Comparison of ENCODE assay signal across 8 cellular contexts in genomic region chr12:12719496-12719895, GRCh38. TPM values are rescaled to one million over a fixed set of nuclear protein-coding genes. Genes with fewer than 3 reads are reported as not detected.
DNase-seq lines count a peak whose midpoint lies in the region; ATAC-seq, FAIRE-seq and TF ChIP-seq lines count a peak whose summit lies in the region.

No MANE protein-coding gene starts in this region.

- no TSS peak for BruUV-seq in IMR-90 (replicated peaks; lab: Mats Ljungman, UMichigan)

- no peak for ATAC-seq in CD8-positive, alpha-beta T cell
- ATAC-seq in IMR-90 (ENCODE audit: low read depth) (no peak), GM21381 (IDR thresholded peaks at IDR 0.05; ENCODE audit: unreplicated experiment) (no peak), omental fat pad (ENCODE audit: low FRiP score) (no peak)
- no peak for ATAC-seq in activated CD8-positive, alpha-beta T cell treated with anti-CD3 and anti-CD28 coated beads, Interleukin-2, amount 10 ng/mL, durations not matched to agents 7 days and 5 days

- peak overlapping the region; percentile 88; the same call in 1 of the 2 replicates for H3K56ac ChIP-seq in IMR-90 (ENCODE audit: extremely low read depth, insufficient read depth, low read length)

- intact Hi-C loops in CD8-positive, alpha-beta T cell (cut with DNase I, micrococcal nuclease), result loop anchor here (5.0 to 10.0 kb wide), 4 partner anchors 93 to 1995 kb away; partner anchors contain the start of genes DDX47 (in 1 of the 2) and YBX3 (in 1 of the 2)
- intact Hi-C loops in IMR-90 (cut with micrococcal nuclease), result loop anchor here (5.0 kb wide), 1 partner anchor 178 kb away; no protein-coding TSS in a partner anchor
- intact Hi-C loops in testis (cut with DNase I; ENCODE audit: low total_unique reads), result no loop called here

- H3K4me3 ChIP-seq in CD8-positive, alpha-beta T cell (ENCODE audit: low read depth, low read length), result peak overlapping the region; percentile 96
- H3K4me3 ChIP-seq in IMR-90 (ENCODE audit: insufficient read depth, low read depth, low read length), result peak overlapping the region; percentile 84
- peak overlapping the region; percentile 95 to 98 (median 97) for H3K4me3 ChIP-seq in keratinocyte (ENCODE audit: control insufficient read depth in 2 of 3, extremely low read depth in 1 of 3, insufficient read depth in 2 of 3, low read depth in 1 of 3, low read length in 3 of 3)
- H3K4me3 ChIP-seq in testis, result peak overlapping the region; percentile 86 to 98

- H4K5ac ChIP-seq in IMR-90 (ENCODE audit: low read depth, low read length), result no peak overlapping the region

- H3K9ac ChIP-seq in IMR-90 (ENCODE audit: low read depth, low read length) (peak overlapping the region; percentile 100; the same call in 1 of the 2 replicates), keratinocyte (ENCODE audit: control insufficient read depth, extremely low read depth, insufficient read depth, low read length) (peak overlapping the region; percentile 97)

- H3K18ac ChIP-seq in IMR-90 (ENCODE audit: low read depth, low read length), result no peak overlapping the region; the same call in 1 of the 2 replicates

- H3K27me3 Mint-ChIP-seq in CD8-positive, alpha-beta T cell (ENCODE audit: low read depth), result no peaks in the 10 kb centered on the region
- H3K27me3 Mint-ChIP-seq in activated CD8-positive, alpha-beta T cell treated with anti-CD3 and anti-CD28 coated beads, Interleukin-2, amount 10 ng/mL, durations not matched to agents 7 days and 5 days (ENCODE audit: low read depth), result no peaks in the 10 kb centered on the region

- peaks cover 46% of the 10 kb centered on the region for H3K4me1 ChIP-seq in CD8-positive, alpha-beta T cell (ENCODE audit: insufficient read depth, low read length)
- H3K4me1 ChIP-seq in IMR-90 (ENCODE audit: control insufficient read depth, insufficient read depth, low read length), result peaks cover 13% of the 10 kb centered on the region
- H3K4me1 ChIP-seq in keratinocyte (ENCODE audit: control insufficient read depth, extremely low read depth, insufficient read depth, low read length), result peaks cover 41% of the 10 kb centered on the region
- H3K4me1 ChIP-seq in testis, result peaks cover 24% of the 10 kb centered on the region

- H3K9me3 Mint-ChIP-seq in CD8-positive, alpha-beta T cell, result no peaks in the 10 kb centered on the region
- no peaks in the 10 kb centered on the region for H3K9me3 Mint-ChIP-seq in activated CD8-positive, alpha-beta T cell treated with anti-CD3 and anti-CD28 coated beads, Interleukin-2, amount 10 ng/mL, durations not matched to agents 7 days and 5 days (ENCODE audit: insufficient read depth)

- POLR2A ChIA-PET in CD8-positive, alpha-beta T cell (lab: Charles Lee), result interaction anchor here (1.5 to 14.5 kb wide), 5 partner anchors 6 to 362 kb away, joined by 3 to 339 read pairs (median 58); partner anchors contain the start of genes BORCS5, DUSP16 and GPR19
- POLR2A ChIA-PET in IMR-90 (lab: Charles Lee; ENCODE audit: unreplicated experiment), result interaction anchor here (0.5 kb wide), 1 partner anchor 90 kb away, joined by 4 read pairs; no protein-coding TSS in a partner anchor
- POLR2A ChIA-PET in activated CD8-positive, alpha-beta T cell treated with anti-CD3 and anti-CD28 coated beads, Interleukin-2, amount 10 ng/mL, durations not matched to agents 7 days and 5 days (lab: Charles Lee), result interaction anchor here (0.5 to 16.1 kb wide), 10 partner anchors 11 to 362 kb away, joined by 3 to 516 read pairs (median 6); partner anchors contain the start of genes BORCS5, DUSP16 and GPR19

- no peak for TF ChIP-seq RAD21 in IMR-90 (IDR thresholded peaks at IDR 0.05; ENCODE audit: low read length)

- CTCF ChIA-PET in CD8-positive, alpha-beta T cell (lab: Charles Lee), result interaction anchor here (1.5 to 2.8 kb wide), 3 partner anchors 17 to 64 kb away, joined by 5 to 23 read pairs (median 6); partner anchors contain the start of gene GPR19
- CTCF ChIA-PET in IMR-90 (lab: Yijun Ruan, JAX), result interaction anchor here (2.4 kb wide), 1 partner anchor 17 kb away, joined by 12 read pairs; no protein-coding TSS in a partner anchor
- CTCF ChIA-PET in activated CD8-positive, alpha-beta T cell treated with anti-CD3 and anti-CD28 coated beads, Interleukin-2, amount 10 ng/mL, durations not matched to agents 7 days and 5 days (lab: Charles Lee), result interaction anchor here (1.1 to 3.9 kb wide), 5 partner anchors 14 to 362 kb away, joined by 3 to 16 read pairs (median 5); partner anchors contain the start of gene BORCS5

- no peak overlapping the region for H2BK120ac ChIP-seq in IMR-90 (ENCODE audit: low read depth, low read length)

- no peaks in the 10 kb centered on the region for H3K9me3 ChIP-seq in CD8-positive, alpha-beta T cell (ENCODE audit: low read length)
- no peaks in the 10 kb centered on the region for H3K9me3 ChIP-seq in IMR-90 (ENCODE audit: control insufficient read depth, insufficient read depth, low read length)
- H3K9me3 ChIP-seq in keratinocyte (ENCODE audit: control insufficient read depth, low read depth, low read length), result no peaks in the 10 kb centered on the region
- no peaks in the 10 kb centered on the region for H3K9me3 ChIP-seq in testis

- peaks cover 6 to 21% of the 10 kb centered on the region in 2 experiments for H3K79me1 ChIP-seq in IMR-90 (ENCODE audit: low read depth in 1 of 2, low read length in 2 of 2)

- H3K14ac ChIP-seq in IMR-90 (replicated peaks; ENCODE audit: low read depth, low read length), result peak overlapping the region; percentile 98; the same call in 1 of the 2 replicates

- no peaks in the 10 kb centered on the region for H3K27me3 ChIP-seq in CD8-positive, alpha-beta T cell (ENCODE audit: insufficient read depth, low read length)
- no peaks in the 10 kb centered on the region for H3K27me3 ChIP-seq in IMR-90 (ENCODE audit: control insufficient read depth, insufficient read depth, low read length)
- H3K27me3 ChIP-seq in keratinocyte (ENCODE audit: control insufficient read depth, extremely low read depth, insufficient read depth, low read length), result no peaks in the 10 kb centered on the region
- H3K27me3 ChIP-seq in testis, result no peaks in the 10 kb centered on the region

- H4K91ac ChIP-seq in IMR-90 (ENCODE audit: insufficient read depth, low read depth, low read length), result no peak overlapping the region

- H2AK5ac ChIP-seq in IMR-90 (ENCODE audit: low read depth, low read length), result peak overlapping the region; percentile 22; the same call in 1 of the 2 replicates

- DNase-seq in CD8-positive, alpha-beta T cell, result no peak
- DNase-seq in IMR-90, result no peak
- no peak for DNase-seq in activated CD8-positive, alpha-beta T cell treated with anti-CD3 and anti-CD28 coated beads, Interleukin-2, amount 10 ng/mL, durations not matched to agents 7 days and 5 days
- no peak for DNase-seq in keratinocyte (ENCODE audit: low read depth, low spot score)
- DNase-seq in testis, result no peak
- no peak for DNase-seq in C1 segment of cervical spinal cord (lab: John Stamatoyannopoulos, UW)
- no peak for DNase-seq in omental fat pad (ENCODE audit: low spot score)

- H3K4me2 ChIP-seq in IMR-90 (ENCODE audit: low read depth, low read length), result peak overlapping the region; percentile 99
- peak overlapping the region; percentile 96 for H3K4me2 ChIP-seq in keratinocyte (ENCODE audit: control insufficient read depth, extremely low read depth, insufficient read depth, low read depth, low read length)

- H3K27ac Mint-ChIP-seq in CD8-positive, alpha-beta T cell, result peak overlapping the region; percentile 98
- peak overlapping the region; percentile 96 for H3K27ac Mint-ChIP-seq in activated CD8-positive, alpha-beta T cell treated with anti-CD3 and anti-CD28 coated beads, Interleukin-2, amount 10 ng/mL, durations not matched to agents 7 days and 5 days

- TF ChIP-seq POLR2A in IMR-90 (IDR thresholded peaks at IDR 0.05; ENCODE audit: low read depth, low read length), result no peak
- no peak for TF ChIP-seq POLR2A in testis (IDR thresholded peaks at IDR 0.05)

- H2BK15ac ChIP-seq in IMR-90 (ENCODE audit: low read depth, low read length), result no peak overlapping the region

- H2AFZ ChIP-seq in IMR-90 (replicated peaks; ENCODE audit: low read length, poor library complexity) (no peak overlapping the region), keratinocyte (ENCODE audit: control insufficient read depth, low read length) (no peak overlapping the region)

- H3K4me3 Mint-ChIP-seq in CD8-positive, alpha-beta T cell, result peak overlapping the region; percentile 98
- H3K4me3 Mint-ChIP-seq in activated CD8-positive, alpha-beta T cell treated with anti-CD3 and anti-CD28 coated beads, Interleukin-2, amount 10 ng/mL, durations not matched to agents 7 days and 5 days, result peak overlapping the region; percentile 99

- H3K36me3 Mint-ChIP-seq in CD8-positive, alpha-beta T cell, result peaks cover 68% of the 10 kb centered on the region
- peaks cover 68% of the 10 kb centered on the region for H3K36me3 Mint-ChIP-seq in activated CD8-positive, alpha-beta T cell treated with anti-CD3 and anti-CD28 coated beads, Interleukin-2, amount 10 ng/mL, durations not matched to agents 7 days and 5 days (ENCODE audit: low read depth)

- in situ Hi-C loops in IMR-90 (cut with MboI; ENCODE audit: low sequenced_read_pairs), result loop anchor here (25.0 kb wide), 1 partner anchor 1007 kb away; no protein-coding TSS in a partner anchor

- FAIRE-seq in keratinocyte (lab: Jason Lieb, UNC), result no peak

- H3K4me1 Mint-ChIP-seq in CD8-positive, alpha-beta T cell (ENCODE audit: low read depth), result peaks cover 49% of the 10 kb centered on the region
- peaks cover 5% of the 10 kb centered on the region for H3K4me1 Mint-ChIP-seq in activated CD8-positive, alpha-beta T cell treated with anti-CD3 and anti-CD28 coated beads, Interleukin-2, amount 10 ng/mL, durations not matched to agents 7 days and 5 days (ENCODE audit: low read depth)

- no peak overlapping the region for H2AK9ac ChIP-seq in IMR-90 (replicated peaks; ENCODE audit: low read depth, low read length, poor library complexity)

- WGBS in IMR-90 (ENCODE audit: extremely low coverage in 2 of 2, insufficient read length in 1 of 2), 2 experiments, result 20% methylated on average over 2 of the region's 3 CpGs; no CpG with 5 or more reads in 1 of the 2 experiments
- 43 to 52% methylated on average over 3 of the region's 3 CpGs for WGBS in testis, 2 donors

- H3K9me1 ChIP-seq in IMR-90 (ENCODE audit: insufficient read depth, low read length), result no peaks in the 10 kb centered on the region; the same call in 1 of the 2 replicates
- no peaks in the 10 kb centered on the region for H3K9me1 ChIP-seq in keratinocyte (ENCODE audit: control insufficient read depth, extremely low read depth, insufficient read depth, low read length)

- peak overlapping the region; percentile 96 for H3K23ac ChIP-seq in IMR-90 (ENCODE audit: low read depth, low read length)

- peaks cover 59% of the 10 kb centered on the region for H3K79me2 ChIP-seq in keratinocyte (ENCODE audit: control insufficient read depth, insufficient read depth, low read length)

- no peak overlapping the region for H3K4ac ChIP-seq in IMR-90 (ENCODE audit: low read depth, low read length)

- H4K20me1 ChIP-seq in IMR-90 (ENCODE audit: insufficient read depth, low read length), result peaks cover 24% of the 10 kb centered on the region; the same call in 1 of the 2 replicates
- H4K20me1 ChIP-seq in keratinocyte (ENCODE audit: control insufficient read depth, extremely low read depth, insufficient read depth, low read length), result peaks cover 2% of the 10 kb centered on the region

- peak overlapping the region; percentile 97 for H3K27ac ChIP-seq in CD8-positive, alpha-beta T cell (ENCODE audit: low read depth, low read length)
- H3K27ac ChIP-seq in IMR-90 (ENCODE audit: insufficient read depth, low read length), result peak overlapping the region; percentile 31; the same call in 1 of the 2 replicates
- H3K27ac ChIP-seq in keratinocyte (ENCODE audit: control insufficient read depth, insufficient read depth, low read length), result peak overlapping the region; percentile 93
- peak overlapping the region; percentile 95 to 100 for H3K27ac ChIP-seq in testis

- no peak overlapping the region for H2BK20ac ChIP-seq in IMR-90 (ENCODE audit: low read depth, low read length)

- H2BK5ac ChIP-seq in IMR-90 (ENCODE audit: low read depth, low read length, poor library complexity, severe bottlenecking), result peak overlapping the region; percentile 96

- TF ChIP-seq CTCF in CD8-positive, alpha-beta T cell (IDR thresholded peaks at IDR 0.05), result no peak
- TF ChIP-seq CTCF in IMR-90 (conservative IDR thresholded peaks at IDR 0.05; ENCODE audit: low read depth, low read length) (no peak), keratinocyte (optimal IDR thresholded peaks at IDR 0.05 in 1 of 3, IDR thresholded peaks at IDR 0.05 in 1 of 3, conservative IDR thresholded peaks at IDR 0.05 in 1 of 3; ENCODE audit: extremely low read depth in 1 of 3, insufficient read depth in 2 of 3, low read length in 3 of 3) (no peak), testis (IDR thresholded peaks at IDR 0.05) (no peak), omental fat pad (IDR thresholded peaks at IDR 0.05) (no peak)

- dilution Hi-C loops in IMR-90 (cut with HindIII; ENCODE audit: low sequenced_read_pairs, unreplicated experiment), result no loop called here
- dilution Hi-C loops in keratinocyte (cut with MboI; ENCODE audit: extremely low pct_ligation_motif_present, low sequenced_read_pairs), result no loop called here

- peaks cover 29% of the 10 kb centered on the region for H3K36me3 ChIP-seq in CD8-positive, alpha-beta T cell (ENCODE audit: insufficient read depth, low read length)
- H3K36me3 ChIP-seq in IMR-90 (ENCODE audit: control insufficient read depth, insufficient read depth, low read length) (peaks cover 20% of the 10 kb centered on the region), keratinocyte (ENCODE audit: control insufficient read depth in 2 of 2, extremely low read depth in 1 of 2, insufficient read depth in 2 of 2, low read length in 2 of 2) (peaks cover 0 to 7% of the 10 kb centered on the region in 2 experiments), testis (ENCODE audit: low read depth, missing control alignments) (no peaks in the 10 kb centered on the region)

- H4K8ac ChIP-seq in IMR-90 (ENCODE audit: low read depth in 2 of 2, low read length in 2 of 2), result no peak overlapping the region

RNA-seq across cellular contexts. Expression of gene CDKN1B, which starts 2.3 kb away (rescaled TPM):
- total RNA-seq in CD8-positive, alpha-beta T cell, result 100 to 1,000 TPM; 240 to 245 TPM
- total RNA-seq in IMR-90 (2012; rRNA removed) (17.4 and 28.1 TPM in 2 replicates), testis (10 to 100 TPM; 76.1 to 98.9 TPM), omental fat pad (10 to 100 TPM; 18.4 to 86.2 (median 26.5) TPM)
- polyA plus RNA-seq in IMR-90 (2012; rRNA removed) (7.9 and 13.9 TPM in 2 replicates), keratinocyte (2.9 to 5.5 TPM (median 5.1 TPM) in 3 replicates), testis (ENCODE audit: insufficient read depth, low read depth, low replicate concordance) (59.2 TPM)
- 8.7 and 9.0 TPM in 2 replicates for polyA plus RNA-seq in IMR-90 (2012; cell fraction: cytosol; rRNA removed)
- polyA plus RNA-seq in IMR-90 (2012; cell fraction: nucleus; rRNA removed; ENCODE audit: low replicate concordance), result 6.1 and 9.4 TPM in 2 replicates
- total RNA-seq in activated CD8-positive, alpha-beta T cell treated with anti-CD3 and anti-CD28 coated beads, Interleukin-2, amount 10 ng/mL, durations not matched to agents 7 days and 5 days, result 10 to 100 TPM; 90.5 to 96.7 TPM
- 16.5 TPM for polyA plus RNA-seq in keratinocyte (2011; ENCODE audit: low read depth)
- polyA plus RNA-seq in keratinocyte (2011; cell fraction: cytosol; rRNA removed), result 1.5 and 2.4 TPM in 2 replicates
- polyA plus RNA-seq in keratinocyte (2011; cell fraction: nucleus; rRNA removed), result 3.4 and 4.0 TPM in 2 replicates
- 8.1 and 9.2 TPM in 2 replicates for polyA plus RNA-seq in keratinocyte (2012; ENCODE audit: low replicate concordance)
- polyA minus RNA-seq in keratinocyte, result 0.89 to 3.2 TPM (median 1.2 TPM) in 3 replicates
- 6.9 TPM for polyA minus RNA-seq in keratinocyte (2011; cell fraction: cytosol; rRNA and poly(A)+ RNA removed)
- 5.5 and 6.0 TPM in 2 replicates for polyA minus RNA-seq in keratinocyte (2011; cell fraction: nucleus; rRNA and poly(A)+ RNA removed)

RNA-seq across cellular contexts. Expression of gene GPR19, which starts 23.5 kb away (rescaled TPM):
- total RNA-seq in CD8-positive, alpha-beta T cell, result 1 to 10 TPM in 1 of 2 experiments, under 1 TPM in 1; 0.68 to 1.7 TPM
- 0.28 and 0.36 TPM in 2 replicates for total RNA-seq in IMR-90 (2012; rRNA removed)
- polyA plus RNA-seq in IMR-90 (2012; rRNA removed), result 0.12 and 0.17 TPM in 2 replicates
- not detected in 2 replicates for polyA plus RNA-seq in IMR-90 (2012; cell fraction: cytosol; rRNA removed)
- 0.15 and 0.16 TPM in 2 replicates for polyA plus RNA-seq in IMR-90 (2012; cell fraction: nucleus; rRNA removed; ENCODE audit: low replicate concordance)
- 10 to 100 TPM in 1 of 2 experiments, 1 to 10 TPM in 1; 7.9 to 11.0 TPM for total RNA-seq in activated CD8-positive, alpha-beta T cell treated with anti-CD3 and anti-CD28 coated beads, Interleukin-2, amount 10 ng/mL, durations not matched to agents 7 days and 5 days
- polyA plus RNA-seq in keratinocyte, result 0.05 to 0.45 TPM (median 0.17 TPM) in 3 replicates
- not detected for polyA plus RNA-seq in keratinocyte (2011; ENCODE audit: low read depth)
- polyA plus RNA-seq in keratinocyte (2011; cell fraction: cytosol; rRNA removed), result 0.10 and 0.18 TPM in 2 replicates
- polyA plus RNA-seq in keratinocyte (2011; cell fraction: nucleus; rRNA removed), result 0.45 TPM in 1 of 2 replicates, not detected in the other
- polyA plus RNA-seq in keratinocyte (2012; ENCODE audit: low replicate concordance), result 0.28 TPM in 1 of 2 replicates, not detected in the other
- 0.23 to 1.1 TPM in 2 of 3 replicates, not detected in the other for polyA minus RNA-seq in keratinocyte
- not detected for polyA minus RNA-seq in keratinocyte (2011; cell fraction: cytosol; rRNA and poly(A)+ RNA removed)
- not detected in 2 replicates for polyA minus RNA-seq in keratinocyte (2011; cell fraction: nucleus; rRNA and poly(A)+ RNA removed)
- 1 to 10 TPM; 2.1 to 2.9 TPM for total RNA-seq in testis
- polyA plus RNA-seq in testis (ENCODE audit: insufficient read depth, low read depth, low replicate concordance), result 4.1 TPM
- total RNA-seq in omental fat pad, result 1 to 10 TPM in 2 of 4 donors, under 1 TPM in 1, not detected in 1; 0.38 to 1.3 (median 1.2) TPM

Comparison
In these comparisons a context has a peak if more than half of its experiments do, and no peak if none do; other contexts are left out.
1. H3K27ac ChIP-seq: peak in every context shown above with its lines; median percentile 98 in testis; 97 in CD8-positive, alpha-beta T cell; 93 in keratinocyte; 31 in IMR-90.